7 cellular contexts compared by ENCODE assay signal in genomic region chr16:75471723-75472634, GRCh38. TPM values are rescaled to one million over a fixed set of nuclear protein-coding genes. Genes with fewer than 3 reads are reported as not detected.
DNase-seq lines count a peak whose midpoint lies in the region; ATAC-seq and TF ChIP-seq lines count a peak whose summit lies in the region.

No MANE protein-coding gene starts in this region.

- H3K4me1 Mint-ChIP-seq in MCF 10A (ENCODE audit: insufficient read depth, unreplicated experiment), result peaks cover 9% of the 10 kb centered on the region

- CTCF ChIA-PET in MCF 10A (lab: Yijun Ruan, JAX), result interaction anchor here (0.6 to 5.5 kb wide), 47 partner anchors 9 to 1135 kb away, joined by 3 to 88 read pairs (median 4); partner anchors contain the start of genes ADAT1 and CHST6

- WGBS in spleen, 5 donors, result 14 to 22% (median 18%) methylated on average over 9 to 10 of the region's 10 CpGs

- no peak overlapping the region for H3K4me3 ChIP-seq in Peyer's patch
- H3K4me3 ChIP-seq in spleen, result no peak overlapping the region

- H3K9me3 ChIP-seq in Peyer's patch, result no peaks in the 10 kb centered on the region
- H3K9me3 ChIP-seq in spleen, result no peaks in the 10 kb centered on the region

- ATAC-seq in GM21381 (IDR thresholded peaks at IDR 0.05; ENCODE audit: unreplicated experiment), result peak; percentile 77

- no peaks in the 10 kb centered on the region for H3K9me3 Mint-ChIP-seq in MCF 10A (ENCODE audit: unreplicated experiment)

- H3K27ac ChIP-seq in Peyer's patch, result no peak overlapping the region
- H3K27ac ChIP-seq in spleen, result no peak overlapping the region

- H3K4me3 Mint-ChIP-seq in MCF 10A (ENCODE audit: unreplicated experiment), result no peak overlapping the region

- H3K4me1 ChIP-seq in Peyer's patch (no peaks in the 10 kb centered on the region), spleen (peaks cover 0 to 15% (median 0%) of the 10 kb centered on the region in 6 donors)

- H3K36me3 ChIP-seq in Peyer's patch, result no peaks in the 10 kb centered on the region
- no peaks in the 10 kb centered on the region for H3K36me3 ChIP-seq in spleen

- DNase-seq in ELR (ENCODE audit: low read depth) (peak; percentile 78), HuH-7 (ENCODE audit: low spot score) (peak; percentile 94), Peyer's patch (peak in 2 of 3 donors; percentile 38 to 82), MCF 10A (ENCODE audit: unreplicated experiment) (peak; percentile 74), iPS-NIHi7 (ENCODE audit: extremely low spot score) (peak; percentile 78), spleen (peak; percentile 71)

- no TSS peak for BruUV-seq in MCF 10A (replicated peaks; lab: Mats Ljungman, UMichigan)

- intact Hi-C loops in MCF 10A (cut with micrococcal nuclease) (loop anchor here (1.0 kb wide), 4 partner anchors 45 to 292 kb away; no protein-coding TSS in a partner anchor), spleen (cut with DNase I; ENCODE audit: low total_unique reads) (loop anchor here (2.0 kb wide), 1 partner anchor 291 kb away; no protein-coding TSS in a partner anchor)

- H3K36me3 Mint-ChIP-seq in MCF 10A (ENCODE audit: insufficient read depth, unreplicated experiment), result no peaks in the 10 kb centered on the region

- TF ChIP-seq POLR2A in Peyer's patch (IDR thresholded peaks at IDR 0.05) (no peak), spleen (IDR thresholded peaks at IDR 0.05) (no peak)

- H3K27ac Mint-ChIP-seq in MCF 10A (ENCODE audit: low read depth, unreplicated experiment), result no peak overlapping the region

- peak; percentile 32 to 89 (median 76) for TF ChIP-seq CTCF in Peyer's patch (IDR thresholded peaks at IDR 0.05)
- TF ChIP-seq CTCF in MCF 10A (IDR thresholded peaks at IDR 0.05; ENCODE audit: unreplicated experiment), result peak; percentile 77
- TF ChIP-seq CTCF in spleen (IDR thresholded peaks at IDR 0.05 in 8 of 11, conservative IDR thresholded peaks at IDR 0.05 in 3 of 11), result peak; percentile 34 to 84 (median 70)

- POLR2A ChIA-PET in MCF 10A (lab: Yijun Ruan, JAX), result interaction anchor here (0.7 to 2.6 kb wide), 8 partner anchors 13 to 292 kb away, joined by 3 to 21 read pairs (median 4); partner anchors contain the start of genes KARS1, TERF2IP and TMEM231

- no peaks in the 10 kb centered on the region for H3K27me3 Mint-ChIP-seq in MCF 10A (ENCODE audit: insufficient read depth, unreplicated experiment)

- H3K27me3 ChIP-seq in Peyer's patch, result no peaks in the 10 kb centered on the region
- no peaks in the 10 kb centered on the region for H3K27me3 ChIP-seq in spleen (replicated peaks in 1 of 7)

RNA-seq across cellular contexts. Expression of gene TMEM170A, which starts 7.5 kb away (rescaled TPM):
- 10 to 100 TPM; 37.1 to 95.1 (median 62.8) TPM for total RNA-seq in Peyer's patch
- total RNA-seq in MCF 10A (2022), result 20.1 and 21.8 TPM in 2 replicates
- 10 to 100 TPM; 26.3 to 54.0 (median 34.2) TPM for total RNA-seq in spleen
- polyA plus RNA-seq in spleen, result 10 to 100 TPM in 1 of 3 donors, 1 to 10 TPM in 2; 6.1 to 12.0 (median 6.4) TPM

RNA-seq across cellular contexts. Expression of gene CHST6, which starts 23.3 kb away (rescaled TPM):
- total RNA-seq in Peyer's patch (10 to 100 TPM in 3 of 4 donors, not detected in 1; 12.8 to 50.2 (median 22.3) TPM), MCF 10A (2022) (0.16 and 0.42 TPM in 2 replicates), spleen (under 1 TPM in 6 of 7 donors, not detected in 1; 0.17 to 0.66 (median 0.26) TPM)
- under 1 TPM; under 0.01 to 0.06 (median 0.02) TPM for polyA plus RNA-seq in spleen

RNA-seq across cellular contexts. Expression of gene CFDP1, which starts 38.7 kb away (rescaled TPM):
- 100 to 1,000 TPM; 125 to 205 (median 156) TPM for total RNA-seq in Peyer's patch
- total RNA-seq in MCF 10A (2022), result 41.3 and 44.7 TPM in 2 replicates
- total RNA-seq in spleen, result 100 to 1,000 TPM in 6 of 7 donors, 10 to 100 TPM in 1; 56.1 to 153 (median 108) TPM
- 100 to 1,000 TPM; 101 to 222 (median 108) TPM for polyA plus RNA-seq in spleen
